ENCODE assay signal across 10 cellular contexts in the genomic region with DNA sequence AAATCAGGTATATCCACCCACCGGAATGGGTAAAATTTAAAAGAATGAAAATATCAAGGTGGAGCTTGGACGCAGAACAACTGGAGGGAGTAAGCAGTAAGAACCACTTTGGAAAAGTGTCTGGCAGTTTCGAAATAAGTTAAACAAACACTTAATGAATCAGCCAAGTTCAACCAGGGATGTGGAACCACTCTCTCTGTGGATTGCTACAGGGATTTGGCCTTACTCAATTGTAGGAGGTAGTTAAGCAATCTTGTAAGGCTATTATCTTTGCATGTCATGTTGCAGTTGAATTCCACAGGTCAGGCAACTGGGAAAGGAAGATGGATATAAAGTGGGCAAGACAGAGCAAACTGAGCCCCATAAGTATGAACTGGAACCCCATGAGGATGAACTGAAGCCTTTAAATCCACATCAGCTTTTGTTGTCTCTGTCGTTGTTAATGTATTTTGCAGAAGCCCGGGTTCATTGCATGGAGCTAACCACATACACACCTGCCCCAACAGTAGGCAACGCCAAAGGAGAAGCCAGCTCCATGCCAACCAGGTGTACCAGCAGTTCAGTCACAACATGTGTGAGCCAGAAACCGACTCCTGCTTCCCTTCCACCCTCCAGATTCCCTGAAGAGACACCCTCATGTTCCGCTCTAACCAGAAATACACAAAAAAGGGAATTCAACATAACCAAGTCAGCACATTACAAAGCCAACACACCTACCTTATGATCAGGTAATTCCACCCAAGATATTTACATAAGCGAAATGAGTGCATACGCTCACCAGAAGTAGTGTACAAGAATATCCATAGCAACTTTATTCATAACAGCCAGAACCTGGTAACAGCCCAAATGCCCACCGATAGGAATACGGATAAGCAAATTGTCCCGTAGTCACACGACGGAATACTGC. TPM values are rescaled to one million over a fixed set of nuclear protein-coding genes. Genes with fewer than 3 reads are reported as not detected.
A peak's percentile ranks its signal among the peaks of the same experiment; 100 is the strongest.
DNase-seq lines count a peak whose midpoint lies in the region; ATAC-seq, FAIRE-seq and TF ChIP-seq lines count a peak whose summit lies in the region.
"Had no signal": no experiment of that assay in that cellular context is flagged by ENCODE, and none has a peak within 500 bp of the region (broad histone marks: within the 10 kb centered on the region; RNA-seq: fewer than 3 reads in every experiment).

No MANE protein-coding gene starts in this region.

- TF ChIP-seq RAD21 in A549 (conservative IDR thresholded peaks at IDR 0.05 in 1 of 2, IDR thresholded peaks at IDR 0.05 in 1 of 2) = peak in 1 of 2 experiments; percentile 41; a peak in 1 of 5 replicates

- DNase-seq in A549 (ENCODE audit: low read depth in 1 of 2, low spot score in 1 of 2) (peak; percentile 69 to 89), HL-60 (ENCODE audit: low read depth in 1 of 2, low spot score in 1 of 2) (peak; percentile 72 to 89), astrocyte of the cerebellum (ENCODE audit: low read depth) (peak; percentile 67), kidney tubule cell (ENCODE audit: low spot score) (peak; percentile 79), urothelium cell line (ENCODE audit: low spot score) (no peak), inferior parietal cortex (ENCODE audit: extremely low spot score) (no peak)
- no peak for DNase-seq in natural killer cell treated with Interleukin-12 subunit alpha and Interleukin-12 subunit beta and Interleukin-15 and Interleukin-18, amount 100 ng/mL, for 72 hours (ENCODE audit: low spot score)
- DNase-seq: COR-L47 had no signal

- in situ Hi-C loops in astrocyte of the cerebellum (cut with HindIII; ENCODE audit: low sequenced_read_pairs) = no loop called here

- H3K4me3 Mint-ChIP-seq in natural killer cell treated with Interleukin-12 subunit alpha and Interleukin-12 subunit beta and Interleukin-15 and Interleukin-18, amount 100 ng/mL, for 72 hours = no peak overlapping the region

- TF ChIP-seq POLR2A in A549 (IDR thresholded peaks at IDR 0.05; ENCODE audit: low read length) = no peak

- no peaks in the 10 kb centered on the region for H3K36me3 Mint-ChIP-seq in natural killer cell treated with Interleukin-12 subunit alpha and Interleukin-12 subunit beta and Interleukin-15 and Interleukin-18, amount 100 ng/mL, for 72 hours

- 54% methylated on average over 15 of the region's 15 CpGs for WGBS in A549 (ENCODE audit: missing lambda C conversion rate)

- TF ChIP-seq EP300 in A549 (IDR thresholded peaks at IDR 0.05) = peak; percentile 84 to 92; a peak in 3 of 5 replicates

- POLR2A ChIA-PET in A549 (lab: Yijun Ruan, JAX) = interaction anchor here (1.0 kb wide), 1 partner anchor 74 kb away, joined by 3 read pairs; no protein-coding TSS in a partner anchor

- H3K27ac ChIP-seq in A549 (peak overlapping the region; percentile 75 to 80), HL-60 (replicated peaks) (peak overlapping the region; percentile 13)

- peak; percentile 98 for FAIRE-seq in A549 (lab: Jason Lieb, UNC)
- no peak for FAIRE-seq in urothelium cell line (lab: Jason Lieb, UNC)

- no peak for TF ChIP-seq CTCF in A549 (IDR thresholded peaks at IDR 0.05)
- TF ChIP-seq CTCF in HL-60 (IDR thresholded peaks at IDR 0.05; ENCODE audit: insufficient read depth, low read length) = no peak
- TF ChIP-seq CTCF in astrocyte of the cerebellum (IDR thresholded peaks at IDR 0.05; ENCODE audit: low read depth, low read length, missing control alignments) = no peak

- no peak overlapping the region for H3K4me3 ChIP-seq in A549
- H3K4me3 ChIP-seq in HL-60 (replicated peaks; ENCODE audit: insufficient read depth, low read length) = no peak overlapping the region
- H3K4me3 ChIP-seq in astrocyte of the cerebellum (ENCODE audit: low read depth, low read length) = no peak overlapping the region

- ATAC-seq in A549 (peak; percentile 88 to 95), HG02763 (IDR thresholded peaks at IDR 0.05; ENCODE audit: unreplicated experiment) (no peak)
- no peak for ATAC-seq in natural killer cell treated with Interleukin-12 subunit alpha and Interleukin-12 subunit beta and Interleukin-15 and Interleukin-18, amount 100 ng/mL, for 72 hours

- peak overlapping the region in 1 of 2 donors; percentile 24 for H3K27ac Mint-ChIP-seq in natural killer cell treated with Interleukin-12 subunit alpha and Interleukin-12 subunit beta and Interleukin-15 and Interleukin-18, amount 100 ng/mL, for 72 hours

- peak overlapping the region; percentile 56 for H3K4me2 ChIP-seq in A549

- H3K4me1 ChIP-seq in A549 = peaks cover 36% of the 10 kb centered on the region

- H3K9me3 ChIP-seq in A549 = no peaks in the 10 kb centered on the region

- peaks cover 0 to 8% of the 10 kb centered on the region in 2 donors for H3K27me3 Mint-ChIP-seq in natural killer cell treated with Interleukin-12 subunit alpha and Interleukin-12 subunit beta and Interleukin-15 and Interleukin-18, amount 100 ng/mL, for 72 hours

- CTCF ChIA-PET in A549 (lab: Yijun Ruan, JAX) = interaction anchor here (0.5 to 6.1 kb wide), 6 partner anchors 9 to 784 kb away, joined by 3 to 37 read pairs (median 3); no protein-coding TSS in a partner anchor

- H3K4me1 Mint-ChIP-seq in natural killer cell treated with Interleukin-12 subunit alpha and Interleukin-12 subunit beta and Interleukin-15 and Interleukin-18, amount 100 ng/mL, for 72 hours (ENCODE audit: low read depth in 2 of 2) = peaks cover 14 to 17% of the 10 kb centered on the region in 2 donors

- H3K9me3 Mint-ChIP-seq in natural killer cell treated with Interleukin-12 subunit alpha and Interleukin-12 subunit beta and Interleukin-15 and Interleukin-18, amount 100 ng/mL, for 72 hours = no peaks in the 10 kb centered on the region

- H3K27me3 ChIP-seq in HL-60 (ENCODE audit: insufficient read depth, poor library complexity, severe bottlenecking) = no peaks in the 10 kb centered on the region

TF ChIP-seq in A549, 52 proteins besides CTCF, POLR2A, EP300 and RAD21 (continues in another document):
- TF ChIP-seq BHLHE40 (IDR thresholded peaks at IDR 0.05; ENCODE audit: low read depth, low read length) (no peak), ZSCAN20 (CRISPR knock-in tag; IDR thresholded peaks at IDR 0.05) (no peak; the same call in 1 of the 2 replicates), HOXB5 (CRISPR knock-in tag; IDR thresholded peaks at IDR 0.05) (peak; percentile 71), SREBF2 (IDR thresholded peaks at IDR 0.05) (no peak), CHD4 (IDR thresholded peaks at IDR 0.05; ENCODE audit: borderline replicate concordance) (no peak), SMC3 (IDR thresholded peaks at IDR 0.05) (peak; percentile 52), TP53 (CRISPR knock-in tag; IDR thresholded peaks at IDR 0.05) (no peak)
- TF ChIP-seq, protein P1, sequence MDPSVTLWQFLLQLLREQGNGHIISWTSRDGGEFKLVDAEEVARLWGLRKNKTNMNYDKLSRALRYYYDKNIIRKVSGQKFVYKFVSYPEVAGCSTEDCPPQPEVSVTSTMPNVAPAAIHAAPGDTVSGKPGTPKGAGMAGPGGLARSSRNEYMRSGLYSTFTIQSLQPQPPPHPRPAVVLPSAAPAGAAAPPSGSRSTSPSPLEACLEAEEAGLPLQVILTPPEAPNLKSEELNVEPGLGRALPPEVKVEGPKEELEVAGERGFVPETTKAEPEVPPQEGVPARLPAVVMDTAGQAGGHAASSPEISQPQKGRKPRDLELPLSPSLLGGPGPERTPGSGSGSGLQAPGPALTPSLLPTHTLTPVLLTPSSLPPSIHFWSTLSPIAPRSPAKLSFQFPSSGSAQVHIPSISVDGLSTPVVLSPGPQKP (IDR thresholded peaks at IDR 0.05; ENCODE audit: low read depth, low read length) = no peak

RNA-seq across cellular contexts. Expression of a gene that starts 8.0 kb away (rescaled TPM):
- 0.30 TPM in 2 replicates for polyA plus RNA-seq in A549 (2011; rRNA removed)
- polyA plus RNA-seq in A549 (2012; cell fraction: cytosol; rRNA removed) = 0.19 and 0.30 TPM in 2 replicates
- 0.52 and 1.5 TPM in 2 replicates for polyA plus RNA-seq in A549 (2012; cell fraction: nucleus; rRNA removed)
- polyA plus RNA-seq in A549 (2017; fragmentation: RNase III; extraction: RNeasy Plus Mini Kit Qiagen cat#74134 plus additional on column Dnase treatment) = 0.12 to 0.22 TPM (median 0.13 TPM) in 3 replicates
- 0.33 and 0.83 TPM in 2 replicates for polyA minus RNA-seq in A549 (2011; rRNA and poly(A)+ RNA removed)
- 100 to 1,000 TPM in 1 of 2 donors, 10 to 100 TPM in 1; 86.9 to 308 TPM for total RNA-seq in natural killer cell treated with Interleukin-12 subunit alpha and Interleukin-12 subunit beta and Interleukin-15 and Interleukin-18, amount 100 ng/mL, for 72 hours

RNA-seq across cellular contexts. Expression of a gene that starts 25.4 kb away (rescaled TPM):
- polyA plus RNA-seq in A549 (2011; rRNA removed) (9.2 and 10.6 TPM in 2 replicates), A549 (2017; fragmentation: RNase III; extraction: RNeasy Plus Mini Kit Qiagen cat#74134 plus additional on column Dnase treatment) (23.7 to 27.4 TPM (median 25.8 TPM) in 3 replicates)
- polyA plus RNA-seq in A549 (2012; cell fraction: cytosol; rRNA removed) = 60.9 and 116 TPM in 2 replicates
- 56.5 and 87.5 TPM in 2 replicates for polyA plus RNA-seq in A549 (2012; cell fraction: nucleus; rRNA removed)
- polyA minus RNA-seq in A549 (2011; rRNA and poly(A)+ RNA removed) = 4.1 and 8.9 TPM in 2 replicates
- total RNA-seq in natural killer cell treated with Interleukin-12 subunit alpha and Interleukin-12 subunit beta and Interleukin-15 and Interleukin-18, amount 100 ng/mL, for 72 hours = not detected
- total RNA-seq: dermis microvascular lymphatic vessel endothelial cell had no signal

RNA-seq across cellular contexts. Expression of a gene that starts 44.4 kb away (rescaled TPM):
- polyA plus RNA-seq in A549 (2011; rRNA removed) (not detected in 2 replicates), A549 (2017; fragmentation: RNase III; extraction: RNeasy Plus Mini Kit Qiagen cat#74134 plus additional on column Dnase treatment) (not detected in 3 replicates)
- polyA plus RNA-seq in A549 (2012; cell fraction: cytosol; rRNA removed) = 0.03 TPM in 1 of 2 replicates, not detected in the other
- 0.06 TPM in 1 of 2 replicates, not detected in the other for polyA plus RNA-seq in A549 (2012; cell fraction: nucleus; rRNA removed)
- not detected in 2 replicates for polyA minus RNA-seq in A549 (2011; rRNA and poly(A)+ RNA removed)
- 1 to 10 TPM; 1.4 to 2.3 TPM for total RNA-seq in natural killer cell treated with Interleukin-12 subunit alpha and Interleukin-12 subunit beta and Interleukin-15 and Interleukin-18, amount 100 ng/mL, for 72 hours

RNA-seq across cellular contexts. Expression of a gene that starts 53.9 kb away (rescaled TPM):
- not detected in 2 replicates for polyA plus RNA-seq in A549 (2011; rRNA removed)
- not detected in 2 replicates for polyA plus RNA-seq in A549 (2012; cell fraction: cytosol; rRNA removed)
- not detected in 2 replicates for polyA plus RNA-seq in A549 (2012; cell fraction: nucleus; rRNA removed)
- not detected in 3 replicates for polyA plus RNA-seq in A549 (2017; fragmentation: RNase III; extraction: RNeasy Plus Mini Kit Qiagen cat#74134 plus additional on column Dnase treatment)
- polyA minus RNA-seq in A549 (2011; rRNA and poly(A)+ RNA removed) = not detected in 2 replicates
- not detected for total RNA-seq in natural killer cell treated with Interleukin-12 subunit alpha and Interleukin-12 subunit beta and Interleukin-15 and Interleukin-18, amount 100 ng/mL, for 72 hours
- total RNA-seq: dermis microvascular lymphatic vessel endothelial cell had no signal

Comparison
In these comparisons a context has a peak if more than half of its experiments do, and no peak if none do; other contexts are left out.
1. ATAC-seq: peak in A549 (2 of 2); none in natural killer cell treated with Interleukin-12 subunit alpha and Interleukin-12 subunit beta and Interleukin-15 and Interleukin-18, amount 100 ng/mL, for 72 hours (0 of 2) and HG02763 (single experiment).
2. DNase-seq: peak in A549 (2 of 2), HL-60 (2 of 2), astrocyte of the cerebellum (single experiment) and kidney tubule cell (single experiment); none in natural killer cell treated with Interleukin-12 subunit alpha and Interleukin-12 subunit beta and Interleukin-15 and Interleukin-18, amount 100 ng/mL, for 72 hours (single experiment), urothelium cell line (single experiment) and inferior parietal cortex (single experiment).